18 cellular contexts compared by ENCODE assay signal in genomic region chr4:154720618-154721267, GRCh38. TPM values are rescaled to one million over a fixed set of nuclear protein-coding genes. Genes with fewer than 3 reads are reported as not detected.
A peak's percentile ranks its signal among the peaks of the same experiment; 100 is the strongest.
DNase-seq lines count a peak whose midpoint lies in the region; ATAC-seq, FAIRE-seq and TF ChIP-seq lines count a peak whose summit lies in the region.
"Had no signal": no experiment of that assay in that cellular context is flagged by ENCODE, and none has a peak within 500 bp of the region (broad histone marks: within the 10 kb centered on the region; RNA-seq: fewer than 3 reads in every experiment).

No MANE protein-coding gene starts in this region.

- no peak for TF ChIP-seq EP300 in H1 (IDR thresholded peaks at IDR 0.05; ENCODE audit: borderline replicate concordance in 1 of 2, low read depth in 2 of 2, low read length in 2 of 2)

- peaks cover 44% of the 10 kb centered on the region for H3K4me1 ChIP-seq in GM23338 (ENCODE audit: insufficient read depth)
- peaks cover 32% of the 10 kb centered on the region for H3K4me1 ChIP-seq in HUES48 (ENCODE audit: control insufficient read depth, insufficient read depth, low read length)
- H3K4me1 ChIP-seq in H1 (replicated peaks in 1 of 4; ENCODE audit: control insufficient read depth in 3 of 4, insufficient read depth in 4 of 4, low read length in 3 of 4), result peaks cover 0 to 6% (median 4%) of the 10 kb centered on the region in 4 experiments; a peak in 3 of 7 replicates
- H3K4me1 ChIP-seq in left lung, result no peaks in the 10 kb centered on the region
- H3K4me1 ChIP-seq in effector memory CD4-positive, alpha-beta T cell (ENCODE audit: control insufficient read depth, insufficient read depth, low read length, poor library complexity, severe bottlenecking), result no peaks in the 10 kb centered on the region
- H3K4me1 ChIP-seq: BLaER1, HAP-1 had no signal

- peak; percentile 30 for DNase-seq in GM23338 (ENCODE audit: low spot score)
- DNase-seq in H1 (ENCODE audit: low read depth in 1 of 2, low spot score in 2 of 2), result no peak
- DNase-seq in left lung, result no peak
- no peak for DNase-seq in effector memory CD4-positive, alpha-beta T cell
- DNase-seq in activated CD4-positive, alpha-beta T cell treated with anti-CD3 and anti-CD28 coated beads for 1 hour, result no peak
- DNase-seq in DMS114 treated with DMSO at 0.1 percent for 48 hours (lab: John Stamatoyannopoulos, UW; ENCODE audit: unreplicated experiment), result no peak
- DNase-seq: CD8-positive, alpha-beta memory T cell; EL; NCI-H1436 treated with DMSO at 0.1 percent for 48 hours; NCI-H2081; NCI-H2227 treated with DMSO at 0.1 percent for 48 hours; NCI-H524 treated with DMSO at 0.1 percent for 48 hours had no signal

- H3K9me2 ChIP-seq in GM23338 (ENCODE audit: insufficient read depth), result no peaks in the 10 kb centered on the region

- no peak for FAIRE-seq in H1 (lab: Jason Lieb, UNC)
- FAIRE-seq: HTR-8/SVneo had no signal

- H3K79me2 ChIP-seq in GM23338 (replicated peaks; ENCODE audit: insufficient read depth), result no peaks in the 10 kb centered on the region
- H3K79me2 ChIP-seq in H1 (ENCODE audit: control insufficient read depth in 1 of 2, insufficient read depth in 2 of 2, low read length in 2 of 2), result no peaks in the 10 kb centered on the region

- ATAC-seq in GM23338 (peak; percentile 86), left lung (peak; percentile 42)

- no peaks in the 10 kb centered on the region for H4K20me1 ChIP-seq in GM23338 (replicated peaks; ENCODE audit: insufficient read depth)
- no peaks in the 10 kb centered on the region for H4K20me1 ChIP-seq in H1 (replicated peaks in 1 of 2; ENCODE audit: control insufficient read depth in 1 of 2, insufficient read depth in 2 of 2, low read length in 2 of 2)
- H4K20me1 ChIP-seq: BLaER1 had no signal

- H3K36me3 ChIP-seq in GM23338 (ENCODE audit: insufficient read depth) (no peaks in the 10 kb centered on the region), HUES48 (ENCODE audit: control insufficient read depth, insufficient read depth, low read length) (no peaks in the 10 kb centered on the region), H1 (ENCODE audit: control insufficient read depth in 2 of 4, insufficient read depth in 4 of 4, low read length in 3 of 4) (no peaks in the 10 kb centered on the region), left lung (no peaks in the 10 kb centered on the region)
- H3K36me3 ChIP-seq in effector memory CD4-positive, alpha-beta T cell (ENCODE audit: control insufficient read depth, insufficient read depth, low read length), result no peaks in the 10 kb centered on the region
- H3K36me3 ChIP-seq: BLaER1, HAP-1 had no signal

- TF ChIP-seq POLR2A in H1 (IDR thresholded peaks at IDR 0.05; ENCODE audit: control extremely low read depth in 1 of 2, low read depth in 2 of 2, low read length in 2 of 2), result no peak

- H2BK15ac ChIP-seq in H1 (ENCODE audit: low read length), result no peak overlapping the region

- no peak overlapping the region for H2AK5ac ChIP-seq in H1 (ENCODE audit: low read depth, low read length)

- H3K4me1 Mint-ChIP-seq in GM23338, result peaks cover 30% of the 10 kb centered on the region
- H3K4me1 Mint-ChIP-seq: CD8-positive, alpha-beta memory T cell had no signal

- no peaks in the 10 kb centered on the region for H3K36me3 Mint-ChIP-seq in GM23338 (ENCODE audit: low read depth)
- H3K36me3 Mint-ChIP-seq: CD8-positive, alpha-beta memory T cell had no signal

- H4K5ac ChIP-seq in H1 (ENCODE audit: insufficient read length, low read depth, low read length), result no peak overlapping the region

- H3K23ac ChIP-seq in H1 (ENCODE audit: insufficient read length), result no peak overlapping the region

- H3K18ac ChIP-seq in H1 (ENCODE audit: extremely low read depth, low read length), result no peak overlapping the region

- no peak overlapping the region for H2BK120ac ChIP-seq in H1 (replicated peaks; ENCODE audit: low read depth, low read length)

- peak; percentile 26 to 56 for TF ChIP-seq CTCF in GM23338 (conservative IDR thresholded peaks at IDR 0.05; ENCODE audit: low read depth in 2 of 2)
- peak in 2 of 3 experiments; percentile 4 to 38; a peak in 2 of 4 replicates for TF ChIP-seq CTCF in H1 (IDR thresholded peaks at IDR 0.05; ENCODE audit: control extremely low read depth in 1 of 3, insufficient read depth in 1 of 3, low read depth in 1 of 3, low read length in 3 of 3)
- TF ChIP-seq CTCF in left lung (IDR thresholded peaks at IDR 0.05), result no peak

- TF ChIP-seq RAD21 in H1 (IDR thresholded peaks at IDR 0.05 in 1 of 2, conservative IDR thresholded peaks at IDR 0.05 in 1 of 2; ENCODE audit: low read depth in 2 of 2, low read length in 2 of 2), result peak; percentile 28 to 35

- H2AFZ ChIP-seq in GM23338 (no peak overlapping the region), H1 (ENCODE audit: low read length) (no peak overlapping the region)

- H3K4me2 ChIP-seq in GM23338, result no peak overlapping the region
- no peak overlapping the region for H3K4me2 ChIP-seq in H1 (ENCODE audit: insufficient read depth in 1 of 2, low read depth in 2 of 2, low read length in 2 of 2)
- H3K4me2 ChIP-seq: BLaER1 had no signal

- H4K91ac ChIP-seq in H1 (replicated peaks; ENCODE audit: insufficient read length, low read length), result no peak overlapping the region

- no peak overlapping the region for H3K56ac ChIP-seq in H1 (replicated peaks; ENCODE audit: insufficient read length, low read depth, low read length)

- H3K27me3 ChIP-seq in GM23338 (ENCODE audit: insufficient read depth), result no peaks in the 10 kb centered on the region
- H3K27me3 ChIP-seq in HUES48 (ENCODE audit: control insufficient read depth, insufficient read depth, low read length), result no peaks in the 10 kb centered on the region
- no peaks in the 10 kb centered on the region for H3K27me3 ChIP-seq in H1 (replicated peaks in 1 of 4; ENCODE audit: control insufficient read depth in 3 of 4, extremely low read depth in 1 of 4, insufficient read depth in 3 of 4, low read length in 3 of 4)
- H3K27me3 ChIP-seq in left lung, result no peaks in the 10 kb centered on the region
- no peaks in the 10 kb centered on the region for H3K27me3 ChIP-seq in effector memory CD4-positive, alpha-beta T cell (replicated peaks; ENCODE audit: control insufficient read depth, insufficient read depth, low read length, poor library complexity, severe bottlenecking)
- H3K27me3 ChIP-seq: BLaER1 had no signal

- H3K27me3 Mint-ChIP-seq in GM23338 (ENCODE audit: insufficient read depth, low read depth, poor library complexity), result peaks cover 7% of the 10 kb centered on the region

- H3K4me3 ChIP-seq in GM23338 (no peak overlapping the region), HUES48 (ENCODE audit: low read depth, low read length) (no peak overlapping the region), H1 (ENCODE audit: extremely low read depth in 1 of 4, insufficient read depth in 2 of 4, low read depth in 3 of 4, low read length in 4 of 4) (no peak overlapping the region), left lung (no peak overlapping the region)
- no peak overlapping the region for H3K4me3 ChIP-seq in effector memory CD4-positive, alpha-beta T cell (ENCODE audit: insufficient read depth, low read depth, low read length, poor library complexity, severe bottlenecking)
- H3K4me3 ChIP-seq: BLaER1, HAP-1, SK-N-MC had no signal

- no peak overlapping the region for H2BK20ac ChIP-seq in H1 (ENCODE audit: low read length)

- no peak overlapping the region for H3K4ac ChIP-seq in H1 (replicated peaks; ENCODE audit: insufficient read length, low read depth, low read length)

- H3K79me1 ChIP-seq in H1 (ENCODE audit: low read depth, low read length), result no peaks in the 10 kb centered on the region

- H2BK12ac ChIP-seq in H1 (ENCODE audit: low read depth, low read length), result no peak overlapping the region

- H3K27ac ChIP-seq in GM23338 (ENCODE audit: low read depth), result no peak overlapping the region
- peak overlapping the region; percentile 64 for H3K27ac ChIP-seq in HUES48 (ENCODE audit: low read depth, low read length)
- H3K27ac ChIP-seq in H1 (ENCODE audit: low read depth, low read length), result no peak overlapping the region
- no peak overlapping the region for H3K27ac ChIP-seq in left lung
- H3K27ac ChIP-seq in effector memory CD4-positive, alpha-beta T cell (ENCODE audit: insufficient read depth, low read length, poor library complexity, severe bottlenecking), result no peak overlapping the region
- H3K27ac ChIP-seq: BLaER1, SK-N-MC had no signal

- H3K4me3 Mint-ChIP-seq in GM23338, result no peak overlapping the region
- H3K4me3 Mint-ChIP-seq: CD8-positive, alpha-beta memory T cell had no signal

- no peak overlapping the region for H3K14ac ChIP-seq in H1 (ENCODE audit: insufficient read length)

- POLR2A ChIA-PET in H1 (lab: Charles Lee; ENCODE audit: partially characterized antibody), result interaction anchor here (3.1 kb wide), 1 partner anchor 23 kb away, joined by 17 read pairs; the partner anchor contains the start of gene LRAT

- H3F3A ChIP-seq in GM23338 (replicated peaks; ENCODE audit: low read depth), result no peaks in the 10 kb centered on the region

- no peak overlapping the region for H2BK5ac ChIP-seq in H1 (ENCODE audit: low read depth, low read length)

- H3K9ac ChIP-seq in HUES48 (ENCODE audit: low read depth, low read length) (no peak overlapping the region), H1 (replicated peaks in 1 of 4; ENCODE audit: extremely low read depth in 1 of 4, low read depth in 3 of 4, low read length in 3 of 4) (no peak overlapping the region)
- H3K9ac ChIP-seq: BLaER1 had no signal

- H3K27ac Mint-ChIP-seq in GM23338, result no peak overlapping the region
- H3K27ac Mint-ChIP-seq: CD8-positive, alpha-beta memory T cell had no signal

- H3K23me2 ChIP-seq in H1 (ENCODE audit: low read depth, low read length), result no peaks in the 10 kb centered on the region

- intact Hi-C loops in left lung (cut with DNase I), result no loop called here

- 32% methylated on average over 3 of the region's 3 CpGs; no CpG with 5 or more reads in 1 of the 2 experiments for WGBS in H1 (ENCODE audit: extremely low coverage in 1 of 2, insufficient coverage in 1 of 2, insufficient read length in 1 of 2, insufficient replicate concordance in 2 of 2, low coverage in 1 of 2, low lambda C conversion rate in 2 of 2, missing lambda C conversion rate in 1 of 2), 2 experiments

- H3K9me3 Mint-ChIP-seq in GM23338, result no peaks in the 10 kb centered on the region

- H3K9me3 ChIP-seq in HUES48 (ENCODE audit: control insufficient read depth, insufficient read depth, low read length) (no peaks in the 10 kb centered on the region), H1 (ENCODE audit: insufficient read depth in 2 of 2, low read depth in 1 of 2, low read length in 1 of 2) (no peaks in the 10 kb centered on the region), left lung (no peaks in the 10 kb centered on the region)
- H3K9me3 ChIP-seq in effector memory CD4-positive, alpha-beta T cell (ENCODE audit: control insufficient read depth, low read length), result no peaks in the 10 kb centered on the region
- H3K9me3 ChIP-seq: BLaER1, HAP-1 had no signal

- CTCF ChIA-PET in H1 (lab: Charles Lee; ENCODE audit: partially characterized antibody), result interaction anchor here (1.2 to 2.8 kb wide), 3 partner anchors 13 to 83 kb away, joined by 3 to 14 read pairs (median 3); no protein-coding TSS in a partner anchor

- no peak overlapping the region for H4K8ac ChIP-seq in H1 (ENCODE audit: extremely low read depth, insufficient read depth, low read length)

RNA-seq across cellular contexts. Expression of gene LRAT, which starts 23.1 kb away (rescaled TPM):
- total RNA-seq in GM23338 (2014; rRNA removed; shearing (Covaris generic)), result 57.1 and 59.5 TPM in 2 replicates
- polyA plus RNA-seq in GM23338 (2016; fragmentation: Nextera tagmentation; extraction: Ambion mirVana) (83.0 and 90.1 TPM in 2 replicates), H1 (2011; rRNA removed) (4.3 and 4.5 TPM in 2 replicates)
- total RNA-seq in H1 (2021; fragmentation: NEBNext Ultra II Directional; extraction: Animal tissue kit (Norgen Biotek cat#: 25700)), result 10.3 and 10.6 TPM in 2 replicates
- polyA plus RNA-seq in H1 (2011; cell fraction: cytosol; rRNA removed), result 4.4 TPM
- polyA plus RNA-seq in H1 (2011; cell fraction: nucleus; rRNA removed), result 8.3 TPM
- polyA plus RNA-seq in H1 (2012, experiment 1 of 2), result 8.9 to 13.3 TPM (median 9.7 TPM) in 4 replicates
- 2.1 TPM for polyA plus RNA-seq in H1 (2012, experiment 2 of 2)
- 18.0 TPM for polyA plus RNA-seq in H1 (2013, experiment 1 of 2)
- polyA plus RNA-seq in H1 (2013, experiment 2 of 2), result 20.9 TPM
- 6.0 and 10.0 TPM in 2 replicates for polyA minus RNA-seq in H1 (2011; rRNA and poly(A)+ RNA removed)
- 7.3 TPM for polyA minus RNA-seq in H1 (2011; cell fraction: cytosol; rRNA and poly(A)+ RNA removed)
- 14.4 TPM for polyA minus RNA-seq in H1 (2011; cell fraction: nucleus; rRNA and poly(A)+ RNA removed)
- 1 to 10 TPM in 1 of 2 donors, under 1 TPM in 1; 0.89 to 1.5 TPM for total RNA-seq in left lung
- total RNA-seq: CD8-positive, alpha-beta memory T cell had no signal
- polyA plus RNA-seq: AG04450; CD8-positive, alpha-beta memory T cell had no signal

Comparison
In these comparisons a context has a peak if more than half of its experiments do, and no peak if none do; other contexts are left out.
1. CTCF ChIP-seq: peak in GM23338 (2 of 2) and H1 (2 of 3); none in left lung (0 of 2).